In genomic region chr3:19273091-19273490, GRCh38 we compare ENCODE assay signal across 32 cellular contexts.
"Had no signal": no experiment of that assay in that cellular context is flagged by ENCODE, and none has a peak within 500 bp of the region (broad histone marks: within the 10 kb centered on the region; RNA-seq: fewer than 3 reads in every experiment).

No MANE protein-coding gene starts in this region.

- H3K27ac ChIP-seq: KMS-11 had no signal

- DNase-seq: Karpas-422, MG63, MM.1S, NCI-H1048, NCI-H1092, NCI-H1092 treated with DMSO at 0.1 percent for 48 hours, NCI-H1105, NCI-H1105 treated with DMSO at 0.1 percent for 48 hours, NCI-H1417, NCI-H1417 treated with DMSO at 0.1 percent for 48 hours, NCI-H1436, NCI-H1436 treated with DMSO at 0.1 percent for 48 hours, NCI-H146, NCI-H1694, NCI-H1694 treated with DMSO at 0.1 percent for 48 hours, NCI-H187, NCI-H187 treated with DMSO at 0.1 percent for 48 hours, NCI-H1930, NCI-H2029, NCI-H2029 treated with DMSO at 0.1 percent for 48 hours, NCI-H2081, NCI-H2081 treated with DMSO at 0.1 percent for 48 hours, NCI-H2107, NCI-H2171, NCI-H2171 treated with DMSO at 0.1 percent for 48 hours, NCI-H2227 treated with DMSO at 0.1 percent for 48 hours, NCI-H226, NCI-H345, NCI-H446, NCI-H446 treated with DMSO at 0.1 percent for 48 hours, NCI-H510A had no signal

- H3K4me2 ChIP-seq: KMS-11 had no signal

- H3K27me3 ChIP-seq: MG63 had no signal

- H3K9ac ChIP-seq: KMS-11 had no signal

- H3K36me3 ChIP-seq: MG63 had no signal

- H3K4me3 ChIP-seq: MG63 had no signal

- H3K9me3 ChIP-seq: MG63 had no signal
